8 cellular contexts compared by ENCODE assay signal in genomic region chr6:45479834-45480696, GRCh38.
DNase-seq lines count a peak whose midpoint lies in the region; ATAC-seq and TF ChIP-seq lines count a peak whose summit lies in the region.

No MANE protein-coding gene starts in this region.

- TF ChIP-seq POLR2A in lower leg skin (IDR thresholded peaks at IDR 0.05) (no peak), uterus (IDR thresholded peaks at IDR 0.05) (no peak)

- H3K36me3 ChIP-seq in neural cell (ENCODE audit: insufficient read depth, low read length) (no peaks in the 10 kb centered on the region), uterus (no peaks in the 10 kb centered on the region)

- no peak overlapping the region for H3K4me3 ChIP-seq in neural cell (ENCODE audit: low read length)
- H3K4me3 ChIP-seq in lower leg skin (ENCODE audit: low read depth, poor library complexity, severe bottlenecking), result no peak overlapping the region
- H3K4me3 ChIP-seq in uterus, result no peak overlapping the region

- no peaks in the 10 kb centered on the region for H3K9me2 ChIP-seq in neural cell (ENCODE audit: insufficient read depth, low read length)

- H3K79me2 ChIP-seq in neural cell (replicated peaks; ENCODE audit: insufficient read depth, low read length), result no peaks in the 10 kb centered on the region

- ATAC-seq in GM18519 (IDR thresholded peaks at IDR 0.05; ENCODE audit: low FRiP score, unreplicated experiment), result peak; percentile 87
- peak; percentile 93 for ATAC-seq in HG02678 (IDR thresholded peaks at IDR 0.05; ENCODE audit: unreplicated experiment)
- ATAC-seq in GM19397 (IDR thresholded peaks at IDR 0.05; ENCODE audit: unreplicated experiment), result no peak

- H3K9me3 ChIP-seq in neural cell (ENCODE audit: low read length) (no peaks in the 10 kb centered on the region), uterus (no peaks in the 10 kb centered on the region)

- TF ChIP-seq CTCF in neural cell (IDR thresholded peaks at IDR 0.05; ENCODE audit: poor library complexity, severe bottlenecking), result no peak
- no peak for TF ChIP-seq CTCF in lower leg skin (IDR thresholded peaks at IDR 0.05)
- no peak for TF ChIP-seq CTCF in uterus (IDR thresholded peaks at IDR 0.05)

- no peaks in the 10 kb centered on the region for H3K4me1 ChIP-seq in uterus

- H3K27me3 ChIP-seq in neural cell (ENCODE audit: insufficient read depth, low read depth, low read length) (no peaks in the 10 kb centered on the region), uterus (no peaks in the 10 kb centered on the region)

- H4K20me1 ChIP-seq in neural cell (ENCODE audit: insufficient read depth), result no peaks in the 10 kb centered on the region

- intact Hi-C loops in lower leg skin (cut with DNase I; ENCODE audit: low total_unique reads), result no loop called here
- intact Hi-C loops in uterus (cut with DNase I; ENCODE audit: low total_unique reads), result no loop called here

- H3K27ac ChIP-seq in neural cell (ENCODE audit: low read length) (no peak overlapping the region), uterus (no peak overlapping the region)

- no peak for TF ChIP-seq RAD21 in neural cell (conservative IDR thresholded peaks at IDR 0.05)

- WGBS in lower leg skin, 2 donors, result 47 to 50% methylated on average over 7 of the region's 7 CpGs

- no peak overlapping the region for H3K4me2 ChIP-seq in neural cell (ENCODE audit: low read length)

- H3F3A ChIP-seq in neural cell (ENCODE audit: insufficient read depth, low read length, poor library complexity, severe bottlenecking), result no peaks in the 10 kb centered on the region

- no peak overlapping the region for H2AFZ ChIP-seq in neural cell (ENCODE audit: low read depth, low read length)

- DNase-seq in SKM-1 (lab: John Stamatoyannopoulos, UW; ENCODE audit: unreplicated experiment) (peak; percentile 60), lower leg skin (ENCODE audit: low spot score in 2 of 2) (no peak), uterus (no peak), NCI-H1694 (lab: John Stamatoyannopoulos, UW) (no peak)

- H3K9ac ChIP-seq in neural cell (ENCODE audit: low read length), result no peak overlapping the region

- peak; percentile 10 for TF ChIP-seq EP300 in neural cell (conservative IDR thresholded peaks at IDR 0.05; ENCODE audit: poor library complexity, severe bottlenecking)

TF ChIP-seq in neural cell, 6 proteins besides CTCF, POLR2A, EP300 and RAD21:
- TF ChIP-seq REST (IDR thresholded peaks at IDR 0.05; ENCODE audit: borderline replicate concordance) (no peak), EZH2 (IDR thresholded peaks at IDR 0.05; ENCODE audit: borderline replicate concordance, insufficient read depth, low read length, poor library complexity, severe bottlenecking) (no peak), TAF1 (IDR thresholded peaks at IDR 0.05; ENCODE audit: low read depth) (no peak), POLR2AphosphoS5 (IDR thresholded peaks at IDR 0.05) (no peak), MXI1 (conservative IDR thresholded peaks at IDR 0.05; ENCODE audit: poor library complexity, severe bottlenecking) (no peak), SMC3 (conservative IDR thresholded peaks at IDR 0.05; ENCODE audit: poor library complexity) (no peak)
